ENCODE assay signal across 20 cellular contexts in the genomic region with DNA sequence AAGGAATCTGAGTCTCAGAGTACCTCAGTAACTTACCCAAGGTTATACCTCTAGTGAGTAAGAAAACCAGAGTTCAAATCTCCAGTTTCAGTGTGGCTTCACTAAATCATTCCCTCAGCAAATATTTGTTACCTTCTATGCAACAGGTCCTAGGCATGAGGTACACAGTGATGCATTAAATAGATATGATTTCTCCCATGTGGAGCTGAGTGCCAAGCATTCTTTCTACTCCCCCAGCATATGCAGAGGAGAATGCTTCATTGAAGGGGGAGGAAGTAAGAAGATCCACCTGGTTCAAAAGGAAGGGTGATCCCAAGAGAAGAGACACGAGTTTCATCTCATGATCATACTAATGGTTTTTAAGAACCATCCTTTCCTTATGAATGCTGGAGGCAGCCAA.
"Had no signal": no experiment of that assay in that cellular context is flagged by ENCODE, and none has a peak within 500 bp of the region (broad histone marks: within the 10 kb centered on the region; RNA-seq: fewer than 3 reads in every experiment).

No MANE protein-coding gene starts in this region.

- H3K9me3 Mint-ChIP-seq: activated B cell treated with CpG ODN at 0.5 μM for 24 hours; activated naive CD8-positive, alpha-beta T cell treated with anti-CD3 and anti-CD28 coated beads for 36 hours; central memory CD8-positive, alpha-beta T cell; neural crest cell; stimulated activated naive CD8-positive, alpha-beta T cell treated with anti-CD3 and anti-CD28 coated beads, Interleukin-15, Interleukin-2, amounts not matched to agents 100 ng/mL and 50 ng/mL, for 24 hours; T-helper 2 cell treated with Interferon-gamma antibody and Interleukin-4, amounts not matched to agents 5 μg/mL and 100 μg/mL, for 36 hours had no signal

- DNase-seq: activated B cell treated with CpG ODN at 0.5 μM for 24 hours; activated CD4-positive, alpha-beta T cell treated with anti-CD3 and anti-CD28 coated beads, Interleukin-2, amount 50 U/mL, for 1 hour; activated CD8-positive, alpha-beta memory T cell treated with anti-CD3 and anti-CD28 coated beads, Interleukin-2, amount 50 U/mL, for 4 hours; activated naive CD4-positive, alpha-beta T cell; activated naive CD8-positive, alpha-beta T cell treated with anti-CD3 and anti-CD28 coated beads for 36 hours; activated T-cell treated with anti-CD3 and anti-CD28 coated beads, Interleukin-2, amount 50 U/mL, for 48 hours; anterior cingulate cortex; brain microvascular endothelial cell; cortex of kidney; gastrocnemius medialis; head of caudate nucleus; SW 1271; transverse colon had no signal

- ATAC-seq: gastrocnemius medialis, left lobe of liver had no signal

- H3K4me3 ChIP-seq: gastrocnemius medialis, transverse colon, vagina had no signal

- H3K27ac ChIP-seq: brain microvascular endothelial cell, gastrocnemius medialis, transverse colon, vagina had no signal

- H3K4me3 Mint-ChIP-seq: activated B cell treated with CpG ODN at 0.5 μM for 24 hours; activated naive CD8-positive, alpha-beta T cell treated with anti-CD3 and anti-CD28 coated beads for 36 hours; central memory CD8-positive, alpha-beta T cell; neural crest cell; stimulated activated naive CD8-positive, alpha-beta T cell treated with anti-CD3 and anti-CD28 coated beads, Interleukin-15, Interleukin-2, amounts not matched to agents 100 ng/mL and 50 ng/mL, for 24 hours; T-helper 2 cell treated with Interferon-gamma antibody and Interleukin-4, amounts not matched to agents 5 μg/mL and 100 μg/mL, for 36 hours had no signal

- H3K27me3 ChIP-seq: brain microvascular endothelial cell, gastrocnemius medialis, transverse colon, vagina had no signal

- H3K4me1 Mint-ChIP-seq: central memory CD8-positive, alpha-beta T cell; neural crest cell had no signal

- H3K27ac Mint-ChIP-seq: activated B cell treated with CpG ODN at 0.5 μM for 24 hours; activated naive CD8-positive, alpha-beta T cell treated with anti-CD3 and anti-CD28 coated beads for 36 hours; progenitor cell of endocrine pancreas; stimulated activated naive CD8-positive, alpha-beta T cell treated with anti-CD3 and anti-CD28 coated beads, Interleukin-15, Interleukin-2, amounts not matched to agents 100 ng/mL and 50 ng/mL, for 24 hours; T-helper 2 cell treated with Interferon-gamma antibody and Interleukin-4, amounts not matched to agents 5 μg/mL and 100 μg/mL, for 36 hours had no signal

- H3K9me3 ChIP-seq: gastrocnemius medialis, transverse colon, vagina had no signal

- H3K36me3 ChIP-seq: brain microvascular endothelial cell, gastrocnemius medialis, transverse colon, vagina had no signal

- H3K27me3 Mint-ChIP-seq: activated B cell treated with CpG ODN at 0.5 μM for 24 hours; activated naive CD8-positive, alpha-beta T cell treated with anti-CD3 and anti-CD28 coated beads for 36 hours; central memory CD8-positive, alpha-beta T cell; progenitor cell of endocrine pancreas; stimulated activated naive CD8-positive, alpha-beta T cell treated with anti-CD3 and anti-CD28 coated beads, Interleukin-15, Interleukin-2, amounts not matched to agents 100 ng/mL and 50 ng/mL, for 24 hours had no signal

- H3K4me1 ChIP-seq: gastrocnemius medialis, vagina had no signal
